ENCODE assay signal across 10 cellular contexts in the genomic region with DNA sequence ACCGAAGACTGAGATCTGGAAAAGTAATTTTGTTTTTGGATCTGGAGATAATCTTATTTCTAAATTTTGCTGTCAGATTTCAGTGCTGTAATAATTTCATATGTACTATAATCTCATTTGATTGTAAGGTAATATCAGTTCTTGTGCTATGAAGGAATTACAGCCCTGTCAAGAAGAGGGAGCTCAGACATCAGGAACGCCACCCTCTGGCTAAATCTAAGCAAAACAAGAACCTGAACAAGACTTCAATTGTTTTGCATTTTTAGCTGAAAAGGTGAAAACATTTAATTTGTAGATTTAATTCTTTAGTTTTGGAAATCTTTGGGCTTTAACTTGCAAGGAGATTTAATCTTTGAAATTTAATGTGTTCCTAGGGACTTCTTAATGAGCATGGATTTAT.
DNase-seq lines count a peak whose midpoint lies in the region; ATAC-seq, FAIRE-seq and TF ChIP-seq lines count a peak whose summit lies in the region.
"Had no signal": no experiment of that assay in that cellular context is flagged by ENCODE, and none has a peak within 500 bp of the region (broad histone marks: within the 10 kb centered on the region; RNA-seq: fewer than 3 reads in every experiment).

No MANE protein-coding gene starts in this region.

- no peak for FAIRE-seq in GM19239 (lab: Jason Lieb, UNC)

- ATAC-seq in gastroesophageal sphincter (no peak), GM21619 (IDR thresholded peaks at IDR 0.05; ENCODE audit: unreplicated experiment) (no peak)
- ATAC-seq: activated CD8-positive, alpha-beta T cell treated with anti-CD3 and anti-CD28 coated beads, Interleukin-2, amount 10 ng/mL, durations not matched to agents 7 days and 5 days had no signal

- no peaks in the 10 kb centered on the region for H3K36me3 ChIP-seq in gastroesophageal sphincter

- DNase-seq in NCI-H1092 treated with DMSO at 0.1 percent for 48 hours (lab: John Stamatoyannopoulos, UW) (peak; percentile 10), NCI-H1092 (lab: John Stamatoyannopoulos, UW) (no peak), NCI-H526 (lab: John Stamatoyannopoulos, UW) (peak; percentile 12 to 61), endothelial cell (ENCODE audit: low spot score) (peak; percentile 41), pulmonary artery endothelial cell (ENCODE audit: low read depth, low spot score) (peak; percentile 46), GM19239 (ENCODE audit: insufficient read length, low spot score) (no peak)
- DNase-seq: activated CD8-positive, alpha-beta T cell treated with anti-CD3 and anti-CD28 coated beads, Interleukin-2, amount 10 ng/mL, durations not matched to agents 7 days and 5 days had no signal

- TF ChIP-seq POLR2A in gastroesophageal sphincter (IDR thresholded peaks at IDR 0.05), result no peak

- no peaks in the 10 kb centered on the region for H3K9me3 Mint-ChIP-seq in endothelial cell (ENCODE audit: unreplicated experiment)

- H3K27me3 ChIP-seq in gastroesophageal sphincter, result no peaks in the 10 kb centered on the region

- H3K27ac Mint-ChIP-seq in endothelial cell (ENCODE audit: unreplicated experiment), result no peak overlapping the region
- H3K27ac Mint-ChIP-seq: activated CD8-positive, alpha-beta T cell treated with anti-CD3 and anti-CD28 coated beads, Interleukin-2, amount 10 ng/mL, durations not matched to agents 7 days and 5 days had no signal

- H3K4me1 ChIP-seq in gastroesophageal sphincter, result no peaks in the 10 kb centered on the region

- H3K9me3 ChIP-seq in gastroesophageal sphincter, result no peaks in the 10 kb centered on the region

- H3K27ac ChIP-seq in gastroesophageal sphincter, result no peak overlapping the region
- H3K27ac ChIP-seq: KMS-11 had no signal

- WGBS in gastroesophageal sphincter (ENCODE audit: low coverage in 1 of 2), 2 donors, result 56 to 60% methylated on average over 2 of the region's 2 CpGs

- no peak for TF ChIP-seq EP300 in gastroesophageal sphincter (IDR thresholded peaks at IDR 0.05)

- H3K4me1 Mint-ChIP-seq in endothelial cell (ENCODE audit: unreplicated experiment), result no peaks in the 10 kb centered on the region

- TF ChIP-seq CTCF in endothelial cell (IDR thresholded peaks at IDR 0.05; ENCODE audit: unreplicated experiment) (peak; percentile 39), gastroesophageal sphincter (IDR thresholded peaks at IDR 0.05) (peak in 1 of 4 experiments; percentile 29)

- no peak overlapping the region for H3K4me3 Mint-ChIP-seq in endothelial cell (ENCODE audit: unreplicated experiment)
- H3K4me3 Mint-ChIP-seq: activated CD8-positive, alpha-beta T cell treated with anti-CD3 and anti-CD28 coated beads, Interleukin-2, amount 10 ng/mL, durations not matched to agents 7 days and 5 days had no signal

- H3K4me3 ChIP-seq in gastroesophageal sphincter, result no peak overlapping the region

- no peaks in the 10 kb centered on the region for H3K36me3 Mint-ChIP-seq in endothelial cell (ENCODE audit: low read depth, unreplicated experiment)

- peaks cover 2% of the 10 kb centered on the region for H3K27me3 Mint-ChIP-seq in endothelial cell (ENCODE audit: unreplicated experiment)

Comparison
In these comparisons a context has a peak if more than half of its experiments do, and no peak if none do; other contexts are left out.
1. DNase-seq: peak in NCI-H1092 treated with DMSO at 0.1 percent for 48 hours (single experiment), NCI-H526 (2 of 2), endothelial cell (single experiment) and pulmonary artery endothelial cell (single experiment); none in NCI-H1092 (single experiment) and GM19239 (single experiment).